23 cellular contexts compared by ENCODE assay signal in the genomic region with DNA sequence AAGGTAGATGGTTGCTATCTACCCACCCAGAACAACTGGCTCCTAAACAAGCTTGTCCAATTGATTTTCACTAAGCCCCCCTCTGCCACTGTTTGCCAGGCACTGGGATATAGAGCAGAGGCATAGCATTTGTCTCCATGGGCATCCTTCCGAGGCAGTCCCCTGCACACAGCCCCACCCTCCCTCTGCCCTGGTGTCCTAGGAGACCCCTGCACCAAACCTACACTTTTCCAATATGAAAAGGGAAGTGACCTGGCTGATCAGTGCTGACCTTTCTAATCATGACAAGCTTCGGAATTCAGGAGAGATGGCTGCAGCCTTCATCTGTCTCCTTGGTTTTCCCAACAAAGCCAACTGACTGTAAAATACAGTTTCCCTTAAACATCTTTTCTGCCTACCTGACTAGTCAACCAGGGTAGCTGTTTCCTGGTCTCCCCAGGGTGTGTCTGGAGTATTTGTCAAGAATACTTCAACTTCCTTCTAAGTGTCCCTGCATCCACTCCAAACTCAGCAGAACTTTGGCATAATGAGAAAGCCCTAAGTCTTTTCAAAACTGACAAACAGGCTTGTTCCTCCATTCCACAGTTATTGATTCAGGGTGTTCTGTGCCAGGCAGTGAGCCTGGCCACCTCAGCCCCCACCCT. TPM values are rescaled to one million over a fixed set of nuclear protein-coding genes. Genes with fewer than 3 reads are reported as not detected.
"Had no signal": no experiment of that assay in that cellular context is flagged by ENCODE, and none has a peak within 500 bp of the region (broad histone marks: within the 10 kb centered on the region; RNA-seq: fewer than 3 reads in every experiment).

No MANE protein-coding gene starts in this region.

- H3K27ac Mint-ChIP-seq: activated B cell treated with CpG ODN at 0.5 μM for 24 hours; activated CD4-positive, alpha-beta memory T cell treated with anti-CD3 and anti-CD28 coated beads for 36 hours; activated naive CD4-positive, alpha-beta T cell treated with anti-CD3 and anti-CD28 coated beads, Interleukin-2, amount 50 U/mL, for 24 hours; activated T-cell treated with anti-CD3 and anti-CD28 coated beads, Interleukin-2, amount 50 U/mL, for 72 hours; dendritic cell treated with granulocyte-macrophage colony-stimulating factor and Interleukin-4, amounts not matched to agents 40 ng/mL and 50 ng/mL, for 4 days; naive thymus-derived CD8-positive, alpha-beta T cell; T-cell had no signal

- DNase-seq: activated B cell treated with CpG ODN at 0.5 μM for 24 hours; activated CD4-positive, alpha-beta memory T cell treated with anti-CD3 and anti-CD28 coated beads for 36 hours; activated CD4-positive, alpha-beta T cell treated with anti-CD3 and anti-CD28 coated beads for 4 hours; activated effector memory CD4-positive, alpha-beta T cell treated with anti-CD3 and anti-CD28 coated beads, Interleukin-2, amount 50 U/mL, for 16 hours; activated T-cell treated with anti-CD3 and anti-CD28 coated beads, Interleukin-2, amount 50 U/mL, for 72 hours; cerebellar nuclear complex; effector memory CD4-positive, alpha-beta T cell; kidney glomerular epithelial cell; mesendoderm; stimulated activated CD4-positive, alpha-beta T cell treated with anti-CD3 and anti-CD28 coated beads, Interleukin-4, amount 100 ng/mL, for 1 hour; T-cell; uterus had no signal

- H3K36me3 ChIP-seq: thoracic aorta, uterus had no signal

- H3K9me3 Mint-ChIP-seq: activated B cell treated with CpG ODN at 0.5 μM for 24 hours; activated CD4-positive, alpha-beta memory T cell treated with anti-CD3 and anti-CD28 coated beads for 36 hours; activated T-cell treated with anti-CD3 and anti-CD28 coated beads, Interleukin-2, amount 50 U/mL, for 72 hours; dendritic cell treated with granulocyte-macrophage colony-stimulating factor and Interleukin-4, amounts not matched to agents 40 ng/mL and 50 ng/mL, for 4 days had no signal

- H3K27ac ChIP-seq: thoracic aorta, uterus had no signal

- H3K9me3 ChIP-seq: thoracic aorta, uterus had no signal

- H3K4me3 ChIP-seq: smooth muscle cell, thoracic aorta, uterus had no signal

- H3K36me3 Mint-ChIP-seq: activated CD4-positive, alpha-beta memory T cell treated with anti-CD3 and anti-CD28 coated beads for 36 hours; activated naive CD4-positive, alpha-beta T cell treated with anti-CD3 and anti-CD28 coated beads, Interleukin-2, amount 50 U/mL, for 24 hours; T-cell had no signal

- H3K4me1 ChIP-seq: uterus had no signal

- H3K4me3 Mint-ChIP-seq: activated B cell treated with CpG ODN at 0.5 μM for 24 hours; activated CD4-positive, alpha-beta memory T cell treated with anti-CD3 and anti-CD28 coated beads for 36 hours; activated naive CD4-positive, alpha-beta T cell treated with anti-CD3 and anti-CD28 coated beads, Interleukin-2, amount 50 U/mL, for 24 hours; activated T-cell treated with anti-CD3 and anti-CD28 coated beads, Interleukin-2, amount 50 U/mL, for 72 hours; dendritic cell treated with granulocyte-macrophage colony-stimulating factor and Interleukin-4, amounts not matched to agents 40 ng/mL and 50 ng/mL, for 4 days; T-cell had no signal

- H3K4me2 ChIP-seq: smooth muscle cell had no signal

RNA-seq across cellular contexts. Expression of a gene that starts 7.6 kb away (rescaled TPM):
- total RNA-seq: activated B cell treated with CpG ODN at 0.5 μM for 24 hours; activated CD4-positive, alpha-beta memory T cell treated with anti-CD3 and anti-CD28 coated beads for 36 hours; activated T-cell treated with anti-CD3 and anti-CD28 coated beads, Interleukin-2, amount 50 U/mL, for 72 hours; bronchial epithelial cell; endothelial cell of umbilical vein; liver; naive thymus-derived CD8-positive, alpha-beta T cell; sciatic nerve; smooth muscle cell; T-cell; thoracic aorta had no signal
- polyA plus RNA-seq: endothelial cell of umbilical vein; liver; naive thymus-derived CD8-positive, alpha-beta T cell; smooth muscle cell had no signal

RNA-seq across cellular contexts. Expression of a gene that starts 11.3 kb away (rescaled TPM):
- total RNA-seq: activated B cell treated with CpG ODN at 0.5 μM for 24 hours; activated CD4-positive, alpha-beta memory T cell treated with anti-CD3 and anti-CD28 coated beads for 36 hours; bronchial epithelial cell; endothelial cell of umbilical vein; frontal cortex; liver; naive thymus-derived CD8-positive, alpha-beta T cell; sciatic nerve; smooth muscle cell; T-cell; thoracic aorta; uterus had no signal
- polyA plus RNA-seq: adipose tissue; endothelial cell of umbilical vein; liver; naive thymus-derived CD8-positive, alpha-beta T cell; smooth muscle cell had no signal
